In the genomic region with DNA sequence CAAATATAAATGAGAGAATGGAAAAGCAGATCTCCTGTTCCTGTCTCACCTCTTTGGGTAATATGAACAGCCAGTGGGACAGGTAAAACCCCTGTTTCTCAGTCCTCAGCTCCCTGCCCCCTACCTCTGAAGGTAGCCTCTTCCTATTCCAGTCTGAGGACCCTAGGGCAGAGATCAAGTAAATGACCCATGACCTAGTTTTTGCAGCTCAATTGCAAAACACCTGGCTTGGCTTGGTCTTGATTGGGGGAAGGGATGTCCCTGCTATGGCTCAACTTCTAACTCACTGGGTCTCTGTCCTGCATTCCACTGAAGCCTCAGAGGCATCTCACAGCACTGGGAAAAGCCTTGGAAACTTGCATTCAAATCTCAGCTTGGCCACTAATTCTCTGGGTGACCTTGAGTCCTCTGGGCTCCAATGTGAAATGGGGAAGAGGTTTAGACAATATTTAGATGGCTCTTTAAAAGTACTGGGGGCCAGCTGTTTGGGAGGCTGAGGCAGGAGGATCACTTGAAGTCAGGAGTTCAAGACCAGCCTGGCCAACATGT, we compare ENCODE assay signal across 1 cellular context.
TF ChIP-seq lines count a peak whose summit lies in the region.

No MANE protein-coding gene starts in this region.

TF ChIP-seq in HepG2, 621 proteins besides CTCF, POLR2A, EP300 and RAD21 (continued from another document and continues in another):
- TF ChIP-seq, protein P1, sequence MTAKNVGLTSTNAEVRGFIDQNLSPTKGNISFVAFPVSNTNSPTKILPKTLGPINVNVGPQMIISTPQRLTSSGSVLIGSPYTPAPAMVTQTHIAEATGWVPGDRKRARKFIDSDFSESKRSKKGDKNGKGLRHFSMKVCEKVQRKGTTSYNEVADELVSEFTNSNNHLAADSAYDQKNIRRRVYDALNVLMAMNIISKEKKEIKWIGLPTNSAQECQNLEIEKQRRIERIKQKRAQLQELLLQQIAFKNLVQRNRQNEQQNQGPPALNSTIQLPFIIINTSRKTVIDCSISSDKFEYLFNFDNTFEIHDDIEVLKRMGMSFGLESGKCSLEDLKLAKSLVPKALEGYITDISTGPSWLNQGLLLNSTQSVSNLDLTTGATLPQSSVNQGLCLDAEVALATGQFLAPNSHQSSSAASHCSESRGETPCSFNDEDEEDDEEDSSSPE (CRISPR knock-in tag; IDR thresholded peaks at IDR 0.05): no peak
- TF ChIP-seq RBM39 (IDR thresholded peaks at IDR 0.05; ENCODE audit: low read depth, low read length, poor library complexity, severe bottlenecking) (no peak), FOXO1 (CRISPR knock-in tag; IDR thresholded peaks at IDR 0.05) (peak; percentile 43; the same call in 1 of the 2 replicates), ELF3 (CRISPR knock-in tag; IDR thresholded peaks at IDR 0.05) (peak; percentile 37; the same call in 1 of the 2 replicates), GFI1 (CRISPR knock-in tag; IDR thresholded peaks at IDR 0.05; ENCODE audit: borderline replicate concordance) (peak; percentile 65; the same call in 1 of the 2 replicates), PAX8 (CRISPR knock-in tag; IDR thresholded peaks at IDR 0.05; ENCODE audit: borderline replicate concordance) (no peak), RFXAP (CRISPR knock-in tag; IDR thresholded peaks at IDR 0.05; ENCODE audit: borderline replicate concordance) (no peak), ZNF7 (CRISPR knock-in tag; IDR thresholded peaks at IDR 0.05) (no peak), RFX5 (IDR thresholded peaks at IDR 0.05; ENCODE audit: low read depth, low read length) (no peak), ZNF510 (CRISPR knock-in tag; IDR thresholded peaks at IDR 0.05; ENCODE audit: low read depth) (no peak), REXO4 (CRISPR knock-in tag; IDR thresholded peaks at IDR 0.05; ENCODE audit: borderline replicate concordance) (no peak), ZNF432 (CRISPR knock-in tag; IDR thresholded peaks at IDR 0.05; ENCODE audit: borderline replicate concordance) (no peak), GATAD2A (CRISPR knock-in tag; IDR thresholded peaks at IDR 0.05) (peak; percentile 88), ZNF749 (CRISPR knock-in tag; IDR thresholded peaks at IDR 0.05; ENCODE audit: borderline replicate concordance) (no peak), ZNF264 (CRISPR knock-in tag; IDR thresholded peaks at IDR 0.05) (0 out of 2 replicates have a peak, but pooled peaks have one; percentile 42), STAT5B (CRISPR knock-in tag; IDR thresholded peaks at IDR 0.05) (no peak), MAFK (conservative IDR thresholded peaks at IDR 0.05 in 1 of 2, IDR thresholded peaks at IDR 0.05 in 1 of 2; ENCODE audit: low read length in 2 of 2) (no peak), SP1 (IDR thresholded peaks at IDR 0.05) (no peak), SP1 (CRISPR knock-in tag; IDR thresholded peaks at IDR 0.05) (no peak), NR2C2 (CRISPR knock-in tag; IDR thresholded peaks at IDR 0.05; ENCODE audit: borderline replicate concordance) (peak; percentile 92), ESRRA (CRISPR knock-in tag; IDR thresholded peaks at IDR 0.05; ENCODE audit: low read depth) (peak; percentile 78), ZNF615 (CRISPR knock-in tag; IDR thresholded peaks at IDR 0.05; ENCODE audit: borderline replicate concordance) (no peak), CAMTA2 (CRISPR knock-in tag; IDR thresholded peaks at IDR 0.05; ENCODE audit: borderline replicate concordance) (no peak), GLI4 (CRISPR knock-in tag; IDR thresholded peaks at IDR 0.05; ENCODE audit: borderline replicate concordance) (no peak), ZNF761 (CRISPR knock-in tag; conservative IDR thresholded peaks at IDR 0.05) (0 out of 2 replicates have a peak, but pooled peaks have one; percentile 44), ZNF782 (CRISPR knock-in tag; IDR thresholded peaks at IDR 0.05; ENCODE audit: borderline replicate concordance) (no peak), ZNF337 (CRISPR knock-in tag; IDR thresholded peaks at IDR 0.05; ENCODE audit: borderline replicate concordance, low read depth) (peak; percentile 55; the same call in 1 of the 2 replicates), PAF1 (CRISPR knock-in tag; IDR thresholded peaks at IDR 0.05) (no peak), ZNF672 (CRISPR knock-in tag; IDR thresholded peaks at IDR 0.05) (no peak), HOXA7 (CRISPR knock-in tag; IDR thresholded peaks at IDR 0.05) (no peak), ZFAT (CRISPR knock-in tag; conservative IDR thresholded peaks at IDR 0.05) (no peak), HHEX (CRISPR knock-in tag; IDR thresholded peaks at IDR 0.05) (0 out of 2 replicates have a peak, but pooled peaks have one; percentile 55), NRL (CRISPR knock-in tag; IDR thresholded peaks at IDR 0.05; ENCODE audit: borderline replicate concordance) (no peak), NCOA1 (CRISPR knock-in tag; IDR thresholded peaks at IDR 0.05) (no peak), FOXK1 (CRISPR knock-in tag; IDR thresholded peaks at IDR 0.05; ENCODE audit: borderline replicate concordance, low read depth) (peak; percentile 25; the same call in 1 of the 2 replicates), ZNF501 (CRISPR knock-in tag; IDR thresholded peaks at IDR 0.05) (0 out of 2 replicates have a peak, but pooled peaks have one; percentile 30), ZNF773 (CRISPR knock-in tag; IDR thresholded peaks at IDR 0.05; ENCODE audit: borderline replicate concordance) (no peak), FOSL2 (CRISPR knock-in tag; IDR thresholded peaks at IDR 0.05) (peak; percentile 66), SMAD1 (CRISPR knock-in tag; IDR thresholded peaks at IDR 0.05; ENCODE audit: borderline replicate concordance, low read depth) (no peak), ZBTB7A (CRISPR knock-in tag; IDR thresholded peaks at IDR 0.05) (peak; percentile 48; the same call in 1 of the 2 replicates), ZNF441 (CRISPR knock-in tag; IDR thresholded peaks at IDR 0.05; ENCODE audit: borderline replicate concordance) (no peak), TCF7 (IDR thresholded peaks at IDR 0.05; ENCODE audit: low read depth) (no peak)
- TF ChIP-seq, protein P2, sequence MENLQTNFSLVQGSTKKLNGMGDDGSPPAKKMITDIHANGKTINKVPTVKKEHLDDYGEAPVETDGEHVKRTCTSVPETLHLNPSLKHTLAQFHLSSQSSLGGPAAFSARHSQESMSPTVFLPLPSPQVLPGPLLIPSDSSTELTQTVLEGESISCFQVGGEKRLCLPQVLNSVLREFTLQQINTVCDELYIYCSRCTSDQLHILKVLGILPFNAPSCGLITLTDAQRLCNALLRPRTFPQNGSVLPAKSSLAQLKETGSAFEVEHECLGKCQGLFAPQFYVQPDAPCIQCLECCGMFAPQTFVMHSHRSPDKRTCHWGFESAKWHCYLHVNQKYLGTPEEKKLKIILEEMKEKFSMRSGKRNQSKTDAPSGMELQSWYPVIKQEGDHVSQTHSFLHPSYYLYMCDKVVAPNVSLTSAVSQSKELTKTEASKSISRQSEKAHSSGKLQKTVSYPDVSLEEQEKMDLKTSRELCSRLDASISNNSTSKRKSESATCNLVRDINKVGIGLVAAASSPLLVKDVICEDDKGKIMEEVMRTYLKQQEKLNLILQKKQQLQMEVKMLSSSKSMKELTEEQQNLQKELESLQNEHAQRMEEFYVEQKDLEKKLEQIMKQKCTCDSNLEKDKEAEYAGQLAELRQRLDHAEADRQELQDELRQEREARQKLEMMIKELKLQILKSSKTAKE (CRISPR knock-in tag; IDR thresholded peaks at IDR 0.05; ENCODE audit: borderline replicate concordance): peak; percentile 53; the same call in 1 of the 2 replicates
- TF ChIP-seq, protein P3, sequence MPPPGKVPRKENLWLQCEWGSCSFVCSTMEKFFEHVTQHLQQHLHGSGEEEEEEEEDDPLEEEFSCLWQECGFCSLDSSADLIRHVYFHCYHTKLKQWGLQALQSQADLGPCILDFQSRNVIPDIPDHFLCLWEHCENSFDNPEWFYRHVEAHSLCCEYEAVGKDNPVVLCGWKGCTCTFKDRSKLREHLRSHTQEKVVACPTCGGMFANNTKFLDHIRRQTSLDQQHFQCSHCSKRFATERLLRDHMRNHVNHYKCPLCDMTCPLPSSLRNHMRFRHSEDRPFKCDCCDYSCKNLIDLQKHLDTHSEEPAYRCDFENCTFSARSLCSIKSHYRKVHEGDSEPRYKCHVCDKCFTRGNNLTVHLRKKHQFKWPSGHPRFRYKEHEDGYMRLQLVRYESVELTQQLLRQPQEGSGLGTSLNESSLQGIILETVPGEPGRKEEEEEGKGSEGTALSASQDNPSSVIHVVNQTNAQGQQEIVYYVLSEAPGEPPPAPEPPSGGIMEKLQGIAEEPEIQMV (CRISPR knock-in tag; IDR thresholded peaks at IDR 0.05; ENCODE audit: low read depth): no peak
- TF ChIP-seq, protein P4, sequence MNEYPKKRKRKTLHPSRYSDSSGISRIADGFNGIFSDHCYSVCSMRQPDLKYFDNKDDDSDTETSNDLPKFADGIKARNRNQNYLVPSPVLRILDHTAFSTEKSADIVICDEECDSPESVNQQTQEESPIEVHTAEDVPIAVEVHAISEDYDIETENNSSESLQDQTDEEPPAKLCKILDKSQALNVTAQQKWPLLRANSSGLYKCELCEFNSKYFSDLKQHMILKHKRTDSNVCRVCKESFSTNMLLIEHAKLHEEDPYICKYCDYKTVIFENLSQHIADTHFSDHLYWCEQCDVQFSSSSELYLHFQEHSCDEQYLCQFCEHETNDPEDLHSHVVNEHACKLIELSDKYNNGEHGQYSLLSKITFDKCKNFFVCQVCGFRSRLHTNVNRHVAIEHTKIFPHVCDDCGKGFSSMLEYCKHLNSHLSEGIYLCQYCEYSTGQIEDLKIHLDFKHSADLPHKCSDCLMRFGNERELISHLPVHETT (CRISPR knock-in tag; conservative IDR thresholded peaks at IDR 0.05): no peak
- TF ChIP-seq, protein P5, sequence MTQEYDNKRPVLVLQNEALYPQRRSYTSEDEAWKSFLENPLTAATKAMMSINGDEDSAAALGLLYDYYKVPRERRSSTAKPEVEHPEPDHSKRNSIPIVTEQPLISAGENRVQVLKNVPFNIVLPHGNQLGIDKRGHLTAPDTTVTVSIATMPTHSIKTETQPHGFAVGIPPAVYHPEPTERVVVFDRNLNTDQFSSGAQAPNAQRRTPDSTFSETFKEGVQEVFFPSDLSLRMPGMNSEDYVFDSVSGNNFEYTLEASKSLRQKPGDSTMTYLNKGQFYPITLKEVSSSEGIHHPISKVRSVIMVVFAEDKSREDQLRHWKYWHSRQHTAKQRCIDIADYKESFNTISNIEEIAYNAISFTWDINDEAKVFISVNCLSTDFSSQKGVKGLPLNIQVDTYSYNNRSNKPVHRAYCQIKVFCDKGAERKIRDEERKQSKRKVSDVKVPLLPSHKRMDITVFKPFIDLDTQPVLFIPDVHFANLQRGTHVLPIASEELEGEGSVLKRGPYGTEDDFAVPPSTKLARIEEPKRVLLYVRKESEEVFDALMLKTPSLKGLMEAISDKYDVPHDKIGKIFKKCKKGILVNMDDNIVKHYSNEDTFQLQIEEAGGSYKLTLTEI (CRISPR knock-in tag; conservative IDR thresholded peaks at IDR 0.05): no peak
- TF ChIP-seq, protein P6, sequence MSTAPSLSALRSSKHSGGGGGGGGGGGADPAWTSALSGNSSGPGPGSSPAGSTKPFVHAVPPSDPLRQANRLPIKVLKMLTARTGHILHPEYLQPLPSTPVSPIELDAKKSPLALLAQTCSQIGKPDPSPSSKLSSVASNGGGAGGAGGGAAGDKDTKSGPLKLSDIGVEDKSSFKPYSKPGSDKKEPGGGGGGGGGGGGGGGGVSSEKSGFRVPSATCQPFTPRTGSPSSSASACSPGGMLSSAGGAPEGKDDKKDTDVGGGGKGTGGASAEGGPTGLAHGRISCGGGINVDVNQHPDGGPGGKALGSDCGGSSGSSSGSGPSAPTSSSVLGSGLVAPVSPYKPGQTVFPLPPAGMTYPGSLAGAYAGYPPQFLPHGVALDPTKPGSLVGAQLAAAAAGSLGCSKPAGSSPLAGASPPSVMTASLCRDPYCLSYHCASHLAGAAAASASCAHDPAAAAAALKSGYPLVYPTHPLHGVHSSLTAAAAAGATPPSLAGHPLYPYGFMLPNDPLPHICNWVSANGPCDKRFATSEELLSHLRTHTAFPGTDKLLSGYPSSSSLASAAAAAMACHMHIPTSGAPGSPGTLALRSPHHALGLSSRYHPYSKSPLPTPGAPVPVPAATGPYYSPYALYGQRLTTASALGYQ (CRISPR knock-in tag; IDR thresholded peaks at IDR 0.05): no peak
- TF ChIP-seq, protein P7, sequence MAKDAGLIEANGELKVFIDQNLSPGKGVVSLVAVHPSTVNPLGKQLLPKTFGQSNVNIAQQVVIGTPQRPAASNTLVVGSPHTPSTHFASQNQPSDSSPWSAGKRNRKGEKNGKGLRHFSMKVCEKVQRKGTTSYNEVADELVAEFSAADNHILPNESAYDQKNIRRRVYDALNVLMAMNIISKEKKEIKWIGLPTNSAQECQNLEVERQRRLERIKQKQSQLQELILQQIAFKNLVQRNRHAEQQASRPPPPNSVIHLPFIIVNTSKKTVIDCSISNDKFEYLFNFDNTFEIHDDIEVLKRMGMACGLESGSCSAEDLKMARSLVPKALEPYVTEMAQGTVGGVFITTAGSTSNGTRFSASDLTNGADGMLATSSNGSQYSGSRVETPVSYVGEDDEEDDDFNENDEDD (CRISPR knock-in tag; IDR thresholded peaks at IDR 0.05; ENCODE audit: borderline replicate concordance): no peak
- TF ChIP-seq, protein P8, sequence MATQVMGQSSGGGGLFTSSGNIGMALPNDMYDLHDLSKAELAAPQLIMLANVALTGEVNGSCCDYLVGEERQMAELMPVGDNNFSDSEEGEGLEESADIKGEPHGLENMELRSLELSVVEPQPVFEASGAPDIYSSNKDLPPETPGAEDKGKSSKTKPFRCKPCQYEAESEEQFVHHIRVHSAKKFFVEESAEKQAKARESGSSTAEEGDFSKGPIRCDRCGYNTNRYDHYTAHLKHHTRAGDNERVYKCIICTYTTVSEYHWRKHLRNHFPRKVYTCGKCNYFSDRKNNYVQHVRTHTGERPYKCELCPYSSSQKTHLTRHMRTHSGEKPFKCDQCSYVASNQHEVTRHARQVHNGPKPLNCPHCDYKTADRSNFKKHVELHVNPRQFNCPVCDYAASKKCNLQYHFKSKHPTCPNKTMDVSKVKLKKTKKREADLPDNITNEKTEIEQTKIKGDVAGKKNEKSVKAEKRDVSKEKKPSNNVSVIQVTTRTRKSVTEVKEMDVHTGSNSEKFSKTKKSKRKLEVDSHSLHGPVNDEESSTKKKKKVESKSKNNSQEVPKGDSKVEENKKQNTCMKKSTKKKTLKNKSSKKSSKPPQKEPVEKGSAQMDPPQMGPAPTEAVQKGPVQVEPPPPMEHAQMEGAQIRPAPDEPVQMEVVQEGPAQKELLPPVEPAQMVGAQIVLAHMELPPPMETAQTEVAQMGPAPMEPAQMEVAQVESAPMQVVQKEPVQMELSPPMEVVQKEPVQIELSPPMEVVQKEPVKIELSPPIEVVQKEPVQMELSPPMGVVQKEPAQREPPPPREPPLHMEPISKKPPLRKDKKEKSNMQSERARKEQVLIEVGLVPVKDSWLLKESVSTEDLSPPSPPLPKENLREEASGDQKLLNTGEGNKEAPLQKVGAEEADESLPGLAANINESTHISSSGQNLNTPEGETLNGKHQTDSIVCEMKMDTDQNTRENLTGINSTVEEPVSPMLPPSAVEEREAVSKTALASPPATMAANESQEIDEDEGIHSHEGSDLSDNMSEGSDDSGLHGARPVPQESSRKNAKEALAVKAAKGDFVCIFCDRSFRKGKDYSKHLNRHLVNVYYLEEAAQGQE (IDR thresholded peaks at IDR 0.05; ENCODE audit: borderline replicate concordance in 1 of 2, low read depth in 1 of 2, low read length in 2 of 2): peak in 1 of 2 experiments; percentile 57; a peak in 1 of 4 replicates
- TF ChIP-seq, protein P9, sequence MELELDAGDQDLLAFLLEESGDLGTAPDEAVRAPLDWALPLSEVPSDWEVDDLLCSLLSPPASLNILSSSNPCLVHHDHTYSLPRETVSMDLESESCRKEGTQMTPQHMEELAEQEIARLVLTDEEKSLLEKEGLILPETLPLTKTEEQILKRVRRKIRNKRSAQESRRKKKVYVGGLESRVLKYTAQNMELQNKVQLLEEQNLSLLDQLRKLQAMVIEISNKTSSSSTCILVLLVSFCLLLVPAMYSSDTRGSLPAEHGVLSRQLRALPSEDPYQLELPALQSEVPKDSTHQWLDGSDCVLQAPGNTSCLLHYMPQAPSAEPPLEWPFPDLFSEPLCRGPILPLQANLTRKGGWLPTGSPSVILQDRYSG (CRISPR knock-in tag; IDR thresholded peaks at IDR 0.05): no peak
